Comparison of ENCODE assay signal across 1 cellular context in genomic region chr16:75555707-75556512, GRCh38.
TF ChIP-seq lines count a peak whose summit lies in the region.

Gene TMEM231 (minus strand): TSS chr16:75556252. CDS start chr16:75556209, 43 bp downstream.

TF ChIP-seq in HepG2, 621 proteins besides CTCF, POLR2A, EP300 and RAD21 (continued from another document and continues in another):
- TF ChIP-seq, protein P1, sequence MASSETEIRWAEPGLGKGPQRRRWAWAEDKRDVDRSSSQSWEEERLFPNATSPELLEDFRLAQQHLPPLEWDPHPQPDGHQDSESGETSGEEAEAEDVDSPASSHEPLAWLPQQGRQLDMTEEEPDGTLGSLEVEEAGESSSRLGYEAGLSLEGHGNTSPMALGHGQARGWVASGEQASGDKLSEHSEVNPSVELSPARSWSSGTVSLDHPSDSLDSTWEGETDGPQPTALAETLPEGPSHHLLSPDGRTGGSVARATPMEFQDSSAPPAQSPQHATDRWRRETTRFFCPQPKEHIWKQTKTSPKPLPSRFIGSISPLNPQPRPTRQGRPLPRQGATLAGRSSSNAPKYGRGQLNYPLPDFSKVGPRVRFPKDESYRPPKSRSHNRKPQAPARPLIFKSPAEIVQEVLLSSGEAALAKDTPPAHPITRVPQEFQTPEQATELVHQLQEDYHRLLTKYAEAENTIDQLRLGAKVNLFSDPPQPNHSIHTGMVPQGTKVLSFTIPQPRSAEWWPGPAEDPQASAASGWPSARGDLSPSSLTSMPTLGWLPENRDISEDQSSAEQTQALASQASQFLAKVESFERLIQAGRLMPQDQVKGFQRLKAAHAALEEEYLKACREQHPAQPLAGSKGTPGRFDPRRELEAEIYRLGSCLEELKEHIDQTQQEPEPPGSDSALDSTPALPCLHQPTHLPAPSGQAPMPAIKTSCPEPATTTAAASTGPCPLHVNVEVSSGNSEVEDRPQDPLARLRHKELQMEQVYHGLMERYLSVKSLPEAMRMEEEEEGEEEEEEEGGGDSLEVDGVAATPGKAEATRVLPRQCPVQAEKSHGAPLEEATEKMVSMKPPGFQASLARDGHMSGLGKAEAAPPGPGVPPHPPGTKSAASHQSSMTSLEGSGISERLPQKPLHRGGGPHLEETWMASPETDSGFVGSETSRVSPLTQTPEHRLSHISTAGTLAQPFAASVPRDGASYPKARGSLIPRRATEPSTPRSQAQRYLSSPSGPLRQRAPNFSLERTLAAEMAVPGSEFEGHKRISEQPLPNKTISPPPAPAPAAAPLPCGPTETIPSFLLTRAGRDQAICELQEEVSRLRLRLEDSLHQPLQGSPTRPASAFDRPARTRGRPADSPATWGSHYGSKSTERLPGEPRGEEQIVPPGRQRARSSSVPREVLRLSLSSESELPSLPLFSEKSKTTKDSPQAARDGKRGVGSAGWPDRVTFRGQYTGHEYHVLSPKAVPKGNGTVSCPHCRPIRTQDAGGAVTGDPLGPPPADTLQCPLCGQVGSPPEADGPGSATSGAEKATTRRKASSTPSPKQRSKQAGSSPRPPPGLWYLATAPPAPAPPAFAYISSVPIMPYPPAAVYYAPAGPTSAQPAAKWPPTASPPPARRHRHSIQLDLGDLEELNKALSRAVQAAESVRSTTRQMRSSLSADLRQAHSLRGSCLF (CRISPR knock-in tag; IDR thresholded peaks at IDR 0.05; ENCODE audit: borderline replicate concordance), result no peak; the same call in 1 of the 2 replicates
- TF ChIP-seq HMG20B (CRISPR knock-in tag; conservative IDR thresholded peaks at IDR 0.05) (no peak), LCORL (IDR thresholded peaks at IDR 0.05) (no peak), LCORL (CRISPR knock-in tag; IDR thresholded peaks at IDR 0.05) (0 out of 2 replicates have a peak, but pooled peaks have one; percentile 9), ZSCAN22 (CRISPR knock-in tag; IDR thresholded peaks at IDR 0.05) (0 out of 2 replicates have a peak, but pooled peaks have one; percentile 46), ZNF335 (CRISPR knock-in tag; IDR thresholded peaks at IDR 0.05) (no peak), SOX5 (CRISPR knock-in tag; IDR thresholded peaks at IDR 0.05; ENCODE audit: borderline replicate concordance) (no peak), CCDC6 (CRISPR knock-in tag; IDR thresholded peaks at IDR 0.05) (peak; percentile 38; the same call in 1 of the 2 replicates), ZNF253 (CRISPR knock-in tag; IDR thresholded peaks at IDR 0.05; ENCODE audit: borderline replicate concordance) (peak; percentile 85; the same call in 1 of the 2 replicates), HOMEZ (CRISPR knock-in tag; IDR thresholded peaks at IDR 0.05; ENCODE audit: low read depth) (0 out of 2 replicates have a peak, but pooled peaks have one; percentile 45), KIAA2018 (CRISPR knock-in tag; IDR thresholded peaks at IDR 0.05; ENCODE audit: borderline replicate concordance) (peak; percentile 80; the same call in 1 of the 2 replicates), ZNF564 (CRISPR knock-in tag; IDR thresholded peaks at IDR 0.05) (peak; percentile 82; the same call in 1 of the 2 replicates), ZFP62 (CRISPR knock-in tag; IDR thresholded peaks at IDR 0.05) (no peak), TBX2 (CRISPR knock-in tag; IDR thresholded peaks at IDR 0.05; ENCODE audit: borderline replicate concordance) (peak; percentile 79), HHEX (CRISPR knock-in tag; IDR thresholded peaks at IDR 0.05) (no peak), ZBTB21 (CRISPR knock-in tag; IDR thresholded peaks at IDR 0.05) (no peak), USF2 (IDR thresholded peaks at IDR 0.05; ENCODE audit: low read depth, low read length) (no peak), USF2 (CRISPR knock-in tag; IDR thresholded peaks at IDR 0.05; ENCODE audit: borderline replicate concordance) (peak; percentile 21; the same call in 1 of the 2 replicates), SRSF1 (optimal IDR thresholded peaks at IDR 0.05; ENCODE audit: low read depth, low read length) (no peak), TCF7L2 (IDR thresholded peaks at IDR 0.05; ENCODE audit: low read depth, low read length) (no peak), CC2D1A (CRISPR knock-in tag; IDR thresholded peaks at IDR 0.05) (no peak), ZNF713 (CRISPR knock-in tag; IDR thresholded peaks at IDR 0.05) (peak; percentile 85; the same call in 1 of the 2 replicates), ZNF800 (CRISPR knock-in tag; IDR thresholded peaks at IDR 0.05) (peak; percentile 94), PTBP1 (IDR thresholded peaks at IDR 0.05; ENCODE audit: low read depth, low read length, poor library complexity, severe bottlenecking) (no peak), ZNF891 (CRISPR knock-in tag; IDR thresholded peaks at IDR 0.05) (peak; percentile 55), ZNF24 (IDR thresholded peaks at IDR 0.05) (no peak)
- TF ChIP-seq, protein P2, sequence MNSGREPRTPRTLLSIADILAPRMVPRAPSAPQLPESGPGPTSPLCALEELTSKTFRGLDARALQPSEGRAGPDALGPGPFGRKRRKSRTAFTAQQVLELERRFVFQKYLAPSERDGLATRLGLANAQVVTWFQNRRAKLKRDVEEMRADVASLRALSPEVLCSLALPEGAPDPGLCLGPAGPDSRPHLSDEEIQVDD (CRISPR knock-in tag; IDR thresholded peaks at IDR 0.05; ENCODE audit: borderline replicate concordance), result peak; percentile 82; the same call in 1 of the 2 replicates
- TF ChIP-seq, protein P3, sequence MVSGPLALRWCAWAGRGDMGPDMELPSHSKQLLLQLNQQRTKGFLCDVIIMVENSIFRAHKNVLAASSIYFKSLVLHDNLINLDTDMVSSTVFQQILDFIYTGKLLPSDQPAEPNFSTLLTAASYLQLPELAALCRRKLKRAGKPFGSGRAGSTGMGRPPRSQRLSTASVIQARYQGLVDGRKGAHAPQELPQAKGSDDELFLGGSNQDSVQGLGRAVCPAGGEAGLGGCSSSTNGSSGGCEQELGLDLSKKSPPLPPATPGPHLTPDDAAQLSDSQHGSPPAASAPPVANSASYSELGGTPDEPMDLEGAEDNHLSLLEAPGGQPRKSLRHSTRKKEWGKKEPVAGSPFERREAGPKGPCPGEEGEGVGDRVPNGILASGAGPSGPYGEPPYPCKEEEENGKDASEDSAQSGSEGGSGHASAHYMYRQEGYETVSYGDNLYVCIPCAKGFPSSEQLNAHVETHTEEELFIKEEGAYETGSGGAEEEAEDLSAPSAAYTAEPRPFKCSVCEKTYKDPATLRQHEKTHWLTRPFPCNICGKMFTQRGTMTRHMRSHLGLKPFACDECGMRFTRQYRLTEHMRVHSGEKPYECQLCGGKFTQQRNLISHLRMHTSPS (CRISPR knock-in tag; IDR thresholded peaks at IDR 0.05; ENCODE audit: low read depth), result 0 out of 2 replicates have a peak, but pooled peaks have one; percentile 38
- TF ChIP-seq, protein P4, sequence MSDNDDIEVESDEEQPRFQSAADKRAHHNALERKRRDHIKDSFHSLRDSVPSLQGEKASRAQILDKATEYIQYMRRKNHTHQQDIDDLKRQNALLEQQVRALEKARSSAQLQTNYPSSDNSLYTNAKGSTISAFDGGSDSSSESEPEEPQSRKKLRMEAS (IDR thresholded peaks at IDR 0.05), result peak; percentile 88
- TF ChIP-seq, protein P5, sequence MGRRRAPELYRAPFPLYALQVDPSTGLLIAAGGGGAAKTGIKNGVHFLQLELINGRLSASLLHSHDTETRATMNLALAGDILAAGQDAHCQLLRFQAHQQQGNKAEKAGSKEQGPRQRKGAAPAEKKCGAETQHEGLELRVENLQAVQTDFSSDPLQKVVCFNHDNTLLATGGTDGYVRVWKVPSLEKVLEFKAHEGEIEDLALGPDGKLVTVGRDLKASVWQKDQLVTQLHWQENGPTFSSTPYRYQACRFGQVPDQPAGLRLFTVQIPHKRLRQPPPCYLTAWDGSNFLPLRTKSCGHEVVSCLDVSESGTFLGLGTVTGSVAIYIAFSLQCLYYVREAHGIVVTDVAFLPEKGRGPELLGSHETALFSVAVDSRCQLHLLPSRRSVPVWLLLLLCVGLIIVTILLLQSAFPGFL (CRISPR knock-in tag; IDR thresholded peaks at IDR 0.05), result no peak
- TF ChIP-seq, protein P6, sequence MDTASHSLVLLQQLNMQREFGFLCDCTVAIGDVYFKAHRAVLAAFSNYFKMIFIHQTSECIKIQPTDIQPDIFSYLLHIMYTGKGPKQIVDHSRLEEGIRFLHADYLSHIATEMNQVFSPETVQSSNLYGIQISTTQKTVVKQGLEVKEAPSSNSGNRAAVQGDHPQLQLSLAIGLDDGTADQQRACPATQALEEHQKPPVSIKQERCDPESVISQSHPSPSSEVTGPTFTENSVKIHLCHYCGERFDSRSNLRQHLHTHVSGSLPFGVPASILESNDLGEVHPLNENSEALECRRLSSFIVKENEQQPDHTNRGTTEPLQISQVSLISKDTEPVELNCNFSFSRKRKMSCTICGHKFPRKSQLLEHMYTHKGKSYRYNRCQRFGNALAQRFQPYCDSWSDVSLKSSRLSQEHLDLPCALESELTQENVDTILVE (CRISPR knock-in tag; IDR thresholded peaks at IDR 0.05), result no peak
